Comparison of ENCODE assay signal across 29 cellular contexts in the genomic region with DNA sequence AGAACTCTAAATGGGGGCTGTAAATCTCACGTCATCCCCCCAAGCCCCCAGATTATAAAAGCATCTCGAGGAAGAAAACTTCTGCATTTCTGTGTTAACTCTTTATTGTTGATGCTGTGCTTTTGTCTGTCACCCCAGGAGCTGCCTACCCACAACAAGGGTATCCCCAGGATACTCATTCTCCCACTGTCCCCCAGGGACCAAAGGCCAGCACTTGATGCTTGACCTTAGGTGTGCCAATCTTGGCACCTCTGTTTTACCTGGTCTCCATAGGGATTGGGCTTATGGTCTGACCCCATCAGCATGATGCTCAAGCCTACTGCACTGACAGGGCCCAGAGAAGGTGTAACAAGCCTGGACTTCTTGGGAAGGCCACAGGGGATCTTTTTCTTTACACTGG.
"Had no signal": no experiment of that assay in that cellular context is flagged by ENCODE, and none has a peak within 500 bp of the region (broad histone marks: within the 10 kb centered on the region; RNA-seq: fewer than 3 reads in every experiment).

No MANE protein-coding gene starts in this region.

- H3K9ac ChIP-seq: parathyroid adenoma had no signal

- H3K4me1 Mint-ChIP-seq: naive thymus-derived CD4-positive, alpha-beta T cell; natural killer cell; nephron; neural crest cell; stimulated activated effector memory CD8-positive, alpha-beta T cell treated with anti-CD3 and anti-CD28 coated beads, Interleukin-12 subunit alpha, Interleukin-12 subunit beta, amount 100 ng/mL, for 72 hours; stimulated activated naive B cell treated with anti-CD40 and anti-IgM and Interleukin-4, amounts not matched to agents 10 μg/mL and 1 μg/mL and 100 μg/mL, for 72 hours had no signal

- H3K27ac Mint-ChIP-seq: naive thymus-derived CD4-positive, alpha-beta T cell; natural killer cell; nephron; progenitor cell of endocrine pancreas; stimulated activated effector memory CD8-positive, alpha-beta T cell treated with anti-CD3 and anti-CD28 coated beads, Interleukin-12 subunit alpha, Interleukin-12 subunit beta, amount 100 ng/mL, for 72 hours; stimulated activated naive B cell treated with anti-CD40 and anti-IgM and Interleukin-4, amounts not matched to agents 10 μg/mL and 1 μg/mL and 100 μg/mL, for 72 hours; stimulated activated naive CD8-positive, alpha-beta T cell treated with anti-CD3 and anti-CD28 coated beads, Interleukin-15, Interleukin-2, amounts not matched to agents 100 ng/mL and 50 ng/mL, for 24 hours had no signal

- ATAC-seq: naive thymus-derived CD4-positive, alpha-beta T cell; natural killer cell; psoas muscle; right cardiac atrium; right lobe of liver; stimulated activated effector memory CD8-positive, alpha-beta T cell treated with anti-CD3 and anti-CD28 coated beads, Interleukin-12 subunit alpha, Interleukin-12 subunit beta, amount 100 ng/mL, for 72 hours; stimulated activated naive B cell treated with anti-CD40 and anti-IgM and Interleukin-4, amounts not matched to agents 10 μg/mL and 1 μg/mL and 100 μg/mL, for 72 hours; upper lobe of right lung had no signal

- FAIRE-seq: small intestine had no signal

- H3K4me3 ChIP-seq: ovary, psoas muscle, right lobe of liver, sigmoid colon, stomach, thoracic aorta, thyroid gland, tibial nerve, upper lobe of right lung, uterus had no signal

- DNase-seq: naive thymus-derived CD4-positive, alpha-beta T cell; natural killer cell; occipital lobe; ovary; posterior cingulate gyrus; psoas muscle; right cardiac atrium; right lobe of liver; sigmoid colon; small intestine; stimulated activated CD4-positive, alpha-beta T cell treated with anti-CD3 and anti-CD28 coated beads, Interleukin-15, amount 100 ng/mL, for 24 hours; stimulated activated CD4-positive, alpha-beta T cell treated with anti-CD3 and anti-CD28 coated beads, Interleukin-2, amount 100 ng/mL, for 24 hours; stimulated activated CD4-positive, alpha-beta T cell treated with anti-CD3 and anti-CD28 coated beads, Interleukin-2, amount 100 ng/mL, for 48 hours; stimulated activated CD4-positive, alpha-beta T cell treated with anti-CD3 and anti-CD28 coated beads, Interleukin-4, amount 100 ng/mL, for 24 hours; stimulated activated naive B cell treated with anti-CD40 and anti-IgM and Interleukin-4, amounts not matched to agents 10 μg/mL and 1 μg/mL and 100 μg/mL, for 72 hours; stimulated activated naive CD4-positive, alpha-beta T cell treated with Interleukin-2 at 50 U/mL for 16 hours; stomach; thyroid gland; trophoblast cell; upper lobe of right lung; uterus had no signal

- H3K36me3 Mint-ChIP-seq: naive thymus-derived CD4-positive, alpha-beta T cell; natural killer cell; stimulated activated effector memory CD8-positive, alpha-beta T cell treated with anti-CD3 and anti-CD28 coated beads, Interleukin-12 subunit alpha, Interleukin-12 subunit beta, amount 100 ng/mL, for 72 hours; stimulated activated naive B cell treated with anti-CD40 and anti-IgM and Interleukin-4, amounts not matched to agents 10 μg/mL and 1 μg/mL and 100 μg/mL, for 72 hours had no signal

- H3K27me3 Mint-ChIP-seq: progenitor cell of endocrine pancreas; stimulated activated naive B cell treated with anti-CD40 and anti-IgM and Interleukin-4, amounts not matched to agents 10 μg/mL and 1 μg/mL and 100 μg/mL, for 72 hours had no signal

- H3K4me1 ChIP-seq: psoas muscle, stomach, thyroid gland, tibial nerve, upper lobe of right lung, uterus had no signal

- H3K36me3 ChIP-seq: ovary, right lobe of liver, sigmoid colon, stomach, thoracic aorta, thyroid gland, tibial nerve, upper lobe of right lung, uterus had no signal

- H3K9me3 Mint-ChIP-seq: natural killer cell; nephron; neural crest cell; stimulated activated naive CD8-positive, alpha-beta T cell treated with anti-CD3 and anti-CD28 coated beads, Interleukin-15, Interleukin-2, amounts not matched to agents 100 ng/mL and 50 ng/mL, for 24 hours had no signal

- H3K9me3 ChIP-seq: ovary, psoas muscle, right lobe of liver, sigmoid colon, thoracic aorta, thyroid gland, tibial nerve, upper lobe of right lung, uterus had no signal

- H3K27me3 ChIP-seq: ovary, right lobe of liver, sigmoid colon, stomach, thyroid gland, tibial nerve, upper lobe of right lung, uterus had no signal

- H3K4me3 Mint-ChIP-seq: naive thymus-derived CD4-positive, alpha-beta T cell; natural killer cell; nephron; neural crest cell; stimulated activated effector memory CD8-positive, alpha-beta T cell treated with anti-CD3 and anti-CD28 coated beads, Interleukin-12 subunit alpha, Interleukin-12 subunit beta, amount 100 ng/mL, for 72 hours; stimulated activated naive B cell treated with anti-CD40 and anti-IgM and Interleukin-4, amounts not matched to agents 10 μg/mL and 1 μg/mL and 100 μg/mL, for 72 hours; stimulated activated naive CD8-positive, alpha-beta T cell treated with anti-CD3 and anti-CD28 coated beads, Interleukin-15, Interleukin-2, amounts not matched to agents 100 ng/mL and 50 ng/mL, for 24 hours had no signal

- H3K27ac ChIP-seq: ovary, psoas muscle, right lobe of liver, sigmoid colon, stomach, thoracic aorta, thyroid gland, tibial nerve, upper lobe of right lung, uterus had no signal
